8 cellular contexts compared by ENCODE assay signal in the genomic region with DNA sequence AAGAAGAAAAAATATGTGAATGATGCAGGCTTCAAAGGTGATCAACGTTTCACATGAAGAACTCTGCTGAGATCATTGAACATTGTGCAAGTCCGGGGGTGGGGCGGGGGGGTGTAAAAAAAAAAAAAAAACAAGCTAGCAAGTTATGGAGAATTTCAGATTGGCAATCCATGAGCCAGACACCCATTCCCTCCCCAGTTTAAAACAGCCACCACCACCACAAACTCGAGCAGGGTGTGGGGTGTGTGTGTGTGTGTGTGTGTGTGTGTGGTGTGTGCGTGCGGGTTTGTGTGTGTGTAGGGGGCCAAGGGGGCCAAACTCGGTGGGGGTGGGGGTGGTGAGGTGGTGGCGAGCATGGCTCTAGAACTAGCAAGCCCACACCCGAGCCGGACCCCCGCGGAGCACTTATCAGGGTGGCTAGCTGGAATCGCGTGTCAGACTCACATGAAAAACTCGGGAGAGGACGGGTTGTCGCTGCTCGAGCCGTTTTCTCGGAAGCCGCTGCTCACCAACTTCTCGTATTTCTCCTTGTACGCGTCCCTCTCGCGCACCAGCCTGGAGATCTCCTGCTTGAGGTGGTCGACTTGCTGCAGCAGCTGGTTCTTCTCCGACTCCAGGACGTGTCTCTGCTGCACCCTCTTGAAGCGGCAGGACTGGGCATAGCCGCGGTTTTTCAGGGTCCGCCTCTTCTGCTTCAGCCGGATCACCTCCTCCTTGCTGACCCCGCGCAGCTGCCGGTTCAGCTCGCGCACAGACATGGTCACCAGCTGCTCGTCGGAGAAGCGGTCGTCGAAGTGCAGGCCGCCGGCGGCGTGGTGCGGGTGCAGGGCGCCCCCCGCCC. TPM values are rescaled to one million over a fixed set of nuclear protein-coding genes. Genes with fewer than 3 reads are reported as not detected.
DNase-seq lines count a peak whose midpoint lies in the region; ATAC-seq and TF ChIP-seq lines count a peak whose summit lies in the region.

No MANE protein-coding gene starts in this region.

- no peak for TF ChIP-seq CTCF in lower leg skin (IDR thresholded peaks at IDR 0.05)

- DNase-seq in Ammon's horn (ENCODE audit: low spot score) (peak; percentile 51), M059J (ENCODE audit: low read depth) (peak; percentile 15), dermis microvascular lymphatic vessel endothelial cell (ENCODE audit: low read depth in 2 of 2) (peak; percentile 23 to 59), lower leg skin (ENCODE audit: low spot score in 2 of 2) (peak; percentile 43 to 91), LoVo (ENCODE audit: low spot score) (no peak)
- peak; percentile 27 for DNase-seq in activated CD4-positive, alpha-beta T cell treated with anti-CD3 and anti-CD28 coated beads for 1 hour
- peak; percentile 33 to 35 for DNase-seq in stimulated activated CD4-positive, alpha-beta T cell treated with anti-CD3 and anti-CD28 coated beads, Interleukin-4, amount 100 ng/mL, for 4 hours

- ATAC-seq in GM18861 (IDR thresholded peaks at IDR 0.05; ENCODE audit: unreplicated experiment), result no peak

- 0 to 1% methylated on average over 34 of the region's 51 CpGs for WGBS in lower leg skin, 2 donors

- TF ChIP-seq POLR2A in lower leg skin (IDR thresholded peaks at IDR 0.05), result no peak

- H3K4me3 ChIP-seq in lower leg skin (ENCODE audit: low read depth, poor library complexity, severe bottlenecking), result peak overlapping the region; percentile 52

- intact Hi-C loops in lower leg skin (cut with DNase I; ENCODE audit: low total_unique reads), result no loop called here

RNA-seq across cellular contexts. Expression of gene MAF, which starts 2.0 kb away (rescaled TPM):
- total RNA-seq in M059J (2014; rRNA removed; shearing (Covaris generic)), result 0.39 TPM in 1 of 2 replicates, not detected in the other
- total RNA-seq in dermis microvascular lymphatic vessel endothelial cell (39.0 and 124 TPM in 2 replicates), lower leg skin (100 to 1,000 TPM in 3 of 4 donors, 10 to 100 TPM in 1; 72.4 to 205 (median 105) TPM)

Comparison
In these comparisons a context has a peak if more than half of its experiments do, and no peak if none do; other contexts are left out.
1. RNA of gene MAF, which starts 2.0 kb away (total RNA-seq): 72.4 to 205 TPM in lower leg skin and 39.0 to 124 TPM in dermis microvascular lymphatic vessel endothelial cell; 0.39 TPM in M059J; every median in the first group is over 10 times any median in the second.